Comparison of ENCODE assay signal across 34 cellular contexts in the genomic region with DNA sequence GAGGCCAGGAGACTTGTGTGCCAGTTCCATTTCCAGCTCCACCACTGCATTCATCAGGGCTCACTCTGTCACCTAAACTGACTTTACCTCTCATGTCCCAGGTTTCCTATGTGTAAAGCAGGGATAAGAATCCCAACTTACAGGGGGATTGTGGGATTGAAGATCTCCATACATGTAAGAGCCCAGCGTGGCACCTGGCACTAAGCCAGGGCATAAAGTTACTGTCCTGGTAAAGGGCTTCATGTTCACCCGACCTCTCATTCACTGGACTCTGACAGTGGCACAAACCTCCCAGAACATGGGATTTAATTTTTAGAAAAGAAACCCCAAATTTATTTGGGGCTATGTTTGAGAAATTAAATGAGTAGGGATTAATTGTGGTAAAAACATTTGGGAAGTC. TPM values are rescaled to one million over a fixed set of nuclear protein-coding genes. Genes with fewer than 3 reads are reported as not detected.
"Had no signal": no experiment of that assay in that cellular context is flagged by ENCODE, and none has a peak within 500 bp of the region (broad histone marks: within the 10 kb centered on the region; RNA-seq: fewer than 3 reads in every experiment).

No MANE protein-coding gene starts in this region.

- DNase-seq: activated CD4-positive, alpha-beta memory T cell treated with anti-CD3 and anti-CD28 coated beads, Interleukin-2, amount 10 ng/mL, durations not matched to agents 7 days and 5 days; activated CD4-positive, alpha-beta T cell treated with anti-CD3 and anti-CD28 coated beads, Interleukin-2, amount 10 ng/mL, durations not matched to agents 7 days and 5 days; activated CD4-positive, CD25-positive, alpha-beta regulatory T cell treated with anti-CD3 and anti-CD28 coated beads, Interleukin-2, amount 50 U/mL, for 72 hours; activated CD8-positive, alpha-beta memory T cell treated with anti-CD3 and anti-CD28 coated beads, Interleukin-2, amount 50 U/mL, for 48 hours; activated gamma-delta T cell; activated naive CD4-positive, alpha-beta T cell treated with anti-CD3 and anti-CD28 coated beads, Interleukin-2, amount 10 ng/mL, durations not matched to agents 7 days and 5 days; activated naive CD8-positive, alpha-beta T cell treated with anti-CD3 and anti-CD28 coated beads, Interleukin-2, amount 10 ng/mL, durations not matched to agents 7 days and 5 days; activated T-cell treated with anti-CD3 and anti-CD28 coated beads, Interleukin-2, amount 50 U/mL, for 24 hours; dorsolateral prefrontal cortex; effector memory CD8-positive, alpha-beta T cell; erythroblast; left colon; mammary epithelial cell; naive B cell; psoas muscle; sigmoid colon; small intestine; stimulated activated CD4-positive, alpha-beta T cell treated with anti-CD3 and anti-CD28 coated beads, Interleukin-1b, Interleukin-23, amount 100 ng/mL, for 48 hours; stimulated activated CD4-positive, alpha-beta T cell treated with anti-CD3 and anti-CD28 coated beads, Interleukin-4, amount 100 ng/mL, for 4 hours; stimulated activated CD8-positive, alpha-beta memory T cell treated with anti-CD3 and anti-CD28 coated beads, Interleukin-4, amount 100 ng/mL, for 48 hours; stimulated activated naive CD8-positive, alpha-beta T cell treated with anti-CD3 and anti-CD28 coated beads, Interleukin-15, amount 100 ng/mL, for 72 hours; thyroid gland; upper lobe of left lung had no signal

- ATAC-seq: effector memory CD8-positive, alpha-beta T cell; gastroesophageal sphincter; left colon; pancreas; psoas muscle; stimulated activated memory B cell treated with anti-CD40 and anti-IgM and Interleukin-4, amounts not matched to agents 10 μg/mL and 1 μg/mL and 100 μg/mL, for 72 hours; stimulated activated naive CD8-positive, alpha-beta T cell treated with anti-CD3 and anti-CD28 coated beads, Interleukin-15, amount 100 ng/mL, for 72 hours had no signal

RNA-seq across cellular contexts. Expression of a gene that starts 8.9 kb away (rescaled TPM):
- total RNA-seq: activated CD4-positive, alpha-beta memory T cell treated with anti-CD3 and anti-CD28 coated beads, Interleukin-2, amount 10 ng/mL, durations not matched to agents 7 days and 5 days; activated CD4-positive, alpha-beta T cell treated with anti-CD3 and anti-CD28 coated beads, Interleukin-2, amount 10 ng/mL, durations not matched to agents 7 days and 5 days; activated naive CD8-positive, alpha-beta T cell treated with anti-CD3 and anti-CD28 coated beads, Interleukin-2, amount 10 ng/mL, durations not matched to agents 7 days and 5 days; ascending aorta; cardiac muscle cell; gastroesophageal sphincter had no signal

RNA-seq across cellular contexts. Expression of a gene that starts 54.7 kb away (rescaled TPM):
- total RNA-seq: activated CD4-positive, alpha-beta memory T cell treated with anti-CD3 and anti-CD28 coated beads, Interleukin-2, amount 10 ng/mL, durations not matched to agents 7 days and 5 days; activated CD4-positive, alpha-beta T cell treated with anti-CD3 and anti-CD28 coated beads, Interleukin-2, amount 10 ng/mL, durations not matched to agents 7 days and 5 days; activated naive CD8-positive, alpha-beta T cell treated with anti-CD3 and anti-CD28 coated beads, Interleukin-2, amount 10 ng/mL, durations not matched to agents 7 days and 5 days; ascending aorta; cerebellum; fibroblast of lung; fibroblast of villous mesenchyme; gastroesophageal sphincter; hepatocyte; left colon; liver; mammary epithelial cell; mesothelial cell of epicardium; sigmoid colon; thyroid gland; upper lobe of left lung had no signal
